22 cellular contexts compared by ENCODE assay signal in genomic region chr7:39642896-39643295, GRCh38.
"Had no signal": no experiment of that assay in that cellular context is flagged by ENCODE, and none has a peak within 500 bp of the region (broad histone marks: within the 10 kb centered on the region; RNA-seq: fewer than 3 reads in every experiment).

No MANE protein-coding gene starts in this region.

- ATAC-seq: activated CD8-positive, alpha-beta memory T cell treated with anti-CD3 and anti-CD28 coated beads, Interleukin-2, amount 10 ng/mL, durations not matched to agents 7 days and 5 days; activated CD8-positive, alpha-beta T cell treated with anti-CD3 and anti-CD28 coated beads for 36 hours; foreskin keratinocyte; left lung; naive thymus-derived CD8-positive, alpha-beta T cell had no signal

- H3K36me3 ChIP-seq: adrenal gland, breast epithelium, left lung, prostate gland, right atrium auricular region, thoracic aorta, vagina had no signal

- H3K9me3 ChIP-seq: adrenal gland, breast epithelium, left lung, prostate gland, right atrium auricular region, thoracic aorta, vagina had no signal

- FAIRE-seq: kidney had no signal

- H3K27me3 Mint-ChIP-seq: activated CD8-positive, alpha-beta memory T cell treated with anti-CD3 and anti-CD28 coated beads, Interleukin-2, amount 10 ng/mL, durations not matched to agents 7 days and 5 days; activated CD8-positive, alpha-beta T cell treated with anti-CD3 and anti-CD28 coated beads for 36 hours; activated naive CD4-positive, alpha-beta T cell treated with anti-CD3 and anti-CD28 coated beads, Interleukin-2, amount 50 U/mL, for 24 hours; central memory CD8-positive, alpha-beta T cell; naive thymus-derived CD8-positive, alpha-beta T cell; type B pancreatic cell had no signal

- H3K27me3 ChIP-seq: adrenal gland, breast epithelium, foreskin keratinocyte, left lung, right atrium auricular region, vagina had no signal

- H3K27ac ChIP-seq: adrenal gland, breast epithelium, coronary artery, foreskin keratinocyte, left lung, prostate gland, thoracic aorta, vagina had no signal

- H3K9me3 Mint-ChIP-seq: activated CD8-positive, alpha-beta T cell treated with anti-CD3 and anti-CD28 coated beads for 36 hours; activated naive CD4-positive, alpha-beta T cell treated with anti-CD3 and anti-CD28 coated beads, Interleukin-2, amount 50 U/mL, for 24 hours; central memory CD8-positive, alpha-beta T cell; naive thymus-derived CD8-positive, alpha-beta T cell; T-helper 1 cell treated with Interleukin-12 subunit alpha and Interleukin-12 subunit beta and Interleukin-4 antibody, amounts not matched to agents 30 μg/mL and 1 μg/mL, for 36 hours; type B pancreatic cell had no signal

- H3K4me3 ChIP-seq: adrenal gland, breast epithelium, coronary artery, left lung, prostate gland, right atrium auricular region, thoracic aorta, vagina had no signal

- DNase-seq: activated CD4-positive, alpha-beta T cell treated with anti-CD3 and anti-CD28 coated beads for 48 hours; activated CD8-positive, alpha-beta memory T cell treated with anti-CD3 and anti-CD28 coated beads, Interleukin-2, amount 10 ng/mL, durations not matched to agents 7 days and 5 days; activated CD8-positive, alpha-beta T cell treated with anti-CD3 and anti-CD28 coated beads for 36 hours; activated gamma-delta T cell treated with Interleukin-2 at 50 U/mL for 16 hours; adrenal gland; erythroblast; foreskin keratinocyte; kidney; left lung; naive thymus-derived CD8-positive, alpha-beta T cell; stimulated activated CD4-positive, alpha-beta T cell treated with anti-CD3 and anti-CD28 coated beads, Interleukin-4, amount 100 ng/mL, for 24 hours; stimulated activated naive CD4-positive, alpha-beta T cell treated with Interleukin-2 at 50 U/mL for 16 hours had no signal

- H3K27ac Mint-ChIP-seq: activated CD8-positive, alpha-beta memory T cell treated with anti-CD3 and anti-CD28 coated beads, Interleukin-2, amount 10 ng/mL, durations not matched to agents 7 days and 5 days; activated CD8-positive, alpha-beta T cell treated with anti-CD3 and anti-CD28 coated beads for 36 hours; activated naive CD4-positive, alpha-beta T cell treated with anti-CD3 and anti-CD28 coated beads, Interleukin-2, amount 50 U/mL, for 24 hours; T-helper 1 cell treated with Interleukin-12 subunit alpha and Interleukin-12 subunit beta and Interleukin-4 antibody, amounts not matched to agents 30 μg/mL and 1 μg/mL, for 36 hours; type B pancreatic cell had no signal

- H3K4me3 Mint-ChIP-seq: activated CD8-positive, alpha-beta memory T cell treated with anti-CD3 and anti-CD28 coated beads, Interleukin-2, amount 10 ng/mL, durations not matched to agents 7 days and 5 days; activated CD8-positive, alpha-beta T cell treated with anti-CD3 and anti-CD28 coated beads for 36 hours; activated naive CD4-positive, alpha-beta T cell treated with anti-CD3 and anti-CD28 coated beads, Interleukin-2, amount 50 U/mL, for 24 hours; central memory CD8-positive, alpha-beta T cell; T-helper 1 cell treated with Interleukin-12 subunit alpha and Interleukin-12 subunit beta and Interleukin-4 antibody, amounts not matched to agents 30 μg/mL and 1 μg/mL, for 36 hours; type B pancreatic cell had no signal

- H3K4me1 ChIP-seq: breast epithelium had no signal
